Comparison of ENCODE assay signal across 8 cellular contexts in genomic region chr15:74373731-74374647, GRCh38.
A peak's percentile ranks its signal among the peaks of the same experiment; 100 is the strongest.
DNase-seq lines count a peak whose midpoint lies in the region; ATAC-seq and TF ChIP-seq lines count a peak whose summit lies in the region.

No MANE protein-coding gene starts in this region.

- peak; percentile 57 for ATAC-seq in HG03378 (IDR thresholded peaks at IDR 0.05; ENCODE audit: unreplicated experiment)
- ATAC-seq in activated CD4-positive, CD25-positive, alpha-beta regulatory T cell treated with anti-CD3 and anti-CD28 coated beads, Interleukin-2, amount 50 U/mL, for 24 hours: peak; percentile 93 to 94

- DNase-seq in AML-193 (lab: John Stamatoyannopoulos, UW) (peak; percentile 63 to 70), NCI-H446 (lab: John Stamatoyannopoulos, UW) (peak; percentile 62 to 89), cerebellar nuclear complex (lab: John Stamatoyannopoulos, UW) (peak; percentile 9 to 68), kidney glomerular epithelial cell (lab: John Stamatoyannopoulos, UW) (peak; percentile 90)
- peak; percentile 89 to 96 for DNase-seq in stimulated activated CD4-positive, alpha-beta T cell treated with anti-CD3 and anti-CD28 coated beads, Interleukin-15, amount 100 ng/mL, for 48 hours (ENCODE audit: low read depth in 2 of 2)

- TF ChIP-seq POLR2A in GM19193 (IDR thresholded peaks at IDR 0.05; ENCODE audit: extremely low read depth, insufficient read depth, insufficient read length): peak; percentile 33

Comparison
In these comparisons a context has a peak if more than half of its experiments do, and no peak if none do; other contexts are left out.
1. Peak in every context shown above with its lines: DNase-seq and ATAC-seq.
2. DNase-seq: peak in every context shown above with its lines; median percentile 92 in stimulated activated CD4-positive, alpha-beta T cell treated with anti-CD3 and anti-CD28 coated beads, Interleukin-15, amount 100 ng/mL, for 48 hours; 90 in kidney glomerular epithelial cell; 76 in NCI-H446; 66 in AML-193; 38 in cerebellar nuclear complex.